8 cellular contexts compared by ENCODE assay signal in the genomic region with DNA sequence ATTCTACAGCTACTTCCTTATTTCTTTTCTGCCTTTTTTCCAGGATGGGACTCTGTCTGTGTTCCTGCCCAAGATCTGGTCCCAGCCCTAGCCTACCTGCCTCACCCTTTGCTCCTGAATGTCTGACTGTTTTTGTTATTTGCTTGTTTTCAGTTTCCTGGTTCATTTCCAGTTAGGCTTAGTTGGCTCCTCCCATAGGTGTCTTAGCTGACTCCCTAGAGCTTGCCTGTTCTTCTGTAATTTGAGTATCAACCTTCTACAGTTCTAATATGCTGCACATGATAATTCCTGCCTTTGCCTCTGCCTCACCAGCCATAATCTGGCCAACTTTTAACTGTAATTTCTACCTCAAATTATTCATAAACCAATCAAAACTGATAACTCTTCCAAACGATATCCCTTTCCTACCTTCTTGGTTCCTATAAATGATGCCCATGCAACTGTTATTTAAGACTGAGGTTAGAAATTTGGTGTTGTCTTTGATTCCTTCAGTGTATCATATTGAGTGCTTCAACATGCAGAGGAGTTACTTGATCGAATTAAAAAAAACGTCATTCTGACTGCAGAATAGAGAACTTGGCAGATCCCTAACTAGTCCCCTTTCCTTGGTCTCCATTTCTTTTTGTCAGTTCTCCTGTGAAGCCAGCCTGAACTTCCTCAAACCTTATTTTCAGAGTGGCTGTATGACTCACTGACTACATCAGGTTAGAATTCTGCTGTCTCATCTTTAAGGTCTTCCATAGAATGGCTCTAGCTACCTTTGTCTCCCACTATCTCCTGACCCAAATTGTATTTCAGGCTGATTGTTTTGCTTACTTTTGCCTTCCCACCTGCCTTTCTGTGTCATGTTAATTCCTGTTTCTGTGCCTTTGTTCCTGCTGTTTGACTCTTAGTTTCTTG. TPM values are rescaled to one million over a fixed set of nuclear protein-coding genes. Genes with fewer than 3 reads are reported as not detected.
DNase-seq lines count a peak whose midpoint lies in the region; FAIRE-seq and TF ChIP-seq lines count a peak whose summit lies in the region.

No MANE protein-coding gene starts in this region.

- H3K9me3 ChIP-seq in osteoblast (ENCODE audit: low read depth, low read length) (no peaks in the 10 kb centered on the region), HAP-1 (no peaks in the 10 kb centered on the region), sigmoid colon (no peaks in the 10 kb centered on the region)

- no peak for TF ChIP-seq CTCF in epithelial cell of proximal tubule (conservative IDR thresholded peaks at IDR 0.05; ENCODE audit: low read depth, low read length)
- TF ChIP-seq CTCF in osteoblast (IDR thresholded peaks at IDR 0.05; ENCODE audit: extremely low read depth, low read depth, low read length) = no peak
- no peak for TF ChIP-seq CTCF in sigmoid colon (IDR thresholded peaks at IDR 0.05)

- H3K36me3 ChIP-seq in osteoblast (ENCODE audit: insufficient read depth, low read length) (no peaks in the 10 kb centered on the region), HAP-1 (replicated peaks) (peaks cover 4% of the 10 kb centered on the region), sigmoid colon (peaks cover 0 to 5% (median 1%) of the 10 kb centered on the region in 4 donors)

- H3K27ac ChIP-seq in osteoblast (ENCODE audit: low read depth, low read length) (peak overlapping the region; percentile 62), sigmoid colon (peak overlapping the region in 2 of 4 donors; percentile 11 to 21)

- H3K27me3 ChIP-seq in osteoblast (ENCODE audit: insufficient read depth, low read length) (no peaks in the 10 kb centered on the region), HAP-1 (ENCODE audit: low read depth) (no peaks in the 10 kb centered on the region), sigmoid colon (no peaks in the 10 kb centered on the region)

- H2AFZ ChIP-seq in osteoblast (ENCODE audit: low read length) = no peak overlapping the region

- in situ Hi-C loops in HAP-1 (cut with MboI; ENCODE audit: low sequenced_read_pairs) = no loop called here

- TF ChIP-seq EP300 in sigmoid colon (IDR thresholded peaks at IDR 0.05) = no peak

- H3K4me1 ChIP-seq in osteoblast (ENCODE audit: insufficient read depth, low read length) (peaks cover 9% of the 10 kb centered on the region), HAP-1 (0 out of 2 replicates have a peak, but pooled peaks cover 4% of the 10 kb centered on the region), sigmoid colon (peaks cover 0 to 22% (median 12%) of the 10 kb centered on the region in 4 donors)

- no peak overlapping the region for H3K4me3 ChIP-seq in epithelial cell of proximal tubule (ENCODE audit: low read depth, low read length)
- no peak overlapping the region for H3K4me3 ChIP-seq in osteoblast (ENCODE audit: insufficient read depth, low read length)
- H3K4me3 ChIP-seq in HAP-1 = no peak overlapping the region
- H3K4me3 ChIP-seq in sigmoid colon = no peak overlapping the region

- 60 to 63% methylated on average over 3 of the region's 3 CpGs for WGBS in sigmoid colon, 2 donors

- intact Hi-C loops in sigmoid colon (cut with DNase I) = no loop called here

- peak overlapping the region; percentile 16 for H3K4me2 ChIP-seq in osteoblast (ENCODE audit: insufficient read depth, low read length)

- H4K20me1 ChIP-seq in osteoblast (ENCODE audit: insufficient read depth, low read length) = peaks cover 28% of the 10 kb centered on the region

- no peak for TF ChIP-seq POLR2A in H54 (IDR thresholded peaks at IDR 0.05; ENCODE audit: low read depth, low read length)
- TF ChIP-seq POLR2A in sigmoid colon (IDR thresholded peaks at IDR 0.05) = no peak

- DNase-seq in AML-193 (lab: John Stamatoyannopoulos, UW) (peak; percentile 77 to 88), H54 (ENCODE audit: insufficient read length, low spot score) (no peak), RPMI8226 (peak; percentile 37), epithelial cell of proximal tubule (ENCODE audit: low read depth) (peak; percentile 37), osteoblast (ENCODE audit: insufficient read length, low spot score, missing footprints) (peak; percentile 55), HAP-1 (ENCODE audit: low spot score in 2 of 2) (no peak), sigmoid colon (no peak), SHP77 treated with DMSO at 0.1 percent for 48 hours (lab: John Stamatoyannopoulos, UW) (no peak)

- peak; percentile 96 for FAIRE-seq in H54 (lab: Jason Lieb, UNC)

- H3K79me2 ChIP-seq in osteoblast (ENCODE audit: insufficient read depth, low read length) = peaks cover 90% of the 10 kb centered on the region

RNA-seq across cellular contexts. Expression of a gene that starts 8.4 kb away (rescaled TPM):
- total RNA-seq in epithelial cell of proximal tubule = 22.9 and 36.5 TPM in 2 replicates
- 170 and 193 TPM in 2 replicates for total RNA-seq in osteoblast
- total RNA-seq in sigmoid colon = 10 to 100 TPM; 68.6 to 97.4 (median 88.4) TPM
- polyA plus RNA-seq in sigmoid colon = 10 to 100 TPM; 27.5 to 39.6 (median 37.1) TPM

Comparison
In these comparisons a context has a peak if more than half of its experiments do, and no peak if none do; other contexts are left out.
1. DNase-seq: peak in AML-193 (2 of 2), RPMI8226 (single experiment), epithelial cell of proximal tubule (single experiment) and osteoblast (single experiment); none in H54 (single experiment), HAP-1 (0 of 2), sigmoid colon (single experiment) and SHP77 treated with DMSO at 0.1 percent for 48 hours (single experiment).